1 cellular context compared by ENCODE assay signal in genomic region chr6:143270026-143270425, GRCh38.
TF ChIP-seq lines count a peak whose summit lies in the region.

No MANE protein-coding gene starts in this region.

TF ChIP-seq in SK-N-SH, 30 proteins besides CTCF, POLR2A, EP300 and RAD21 (continued from another document):
- TF ChIP-seq PBX3 (IDR thresholded peaks at IDR 0.05) (peak; percentile 16; the same call in 1 of the 2 replicates), GABPA (IDR thresholded peaks at IDR 0.05; ENCODE audit: low read depth) (no peak), FOXM1 (IDR thresholded peaks at IDR 0.05; ENCODE audit: low read depth) (no peak)
